Comparison of ENCODE assay signal across 11 cellular contexts in the genomic region with DNA sequence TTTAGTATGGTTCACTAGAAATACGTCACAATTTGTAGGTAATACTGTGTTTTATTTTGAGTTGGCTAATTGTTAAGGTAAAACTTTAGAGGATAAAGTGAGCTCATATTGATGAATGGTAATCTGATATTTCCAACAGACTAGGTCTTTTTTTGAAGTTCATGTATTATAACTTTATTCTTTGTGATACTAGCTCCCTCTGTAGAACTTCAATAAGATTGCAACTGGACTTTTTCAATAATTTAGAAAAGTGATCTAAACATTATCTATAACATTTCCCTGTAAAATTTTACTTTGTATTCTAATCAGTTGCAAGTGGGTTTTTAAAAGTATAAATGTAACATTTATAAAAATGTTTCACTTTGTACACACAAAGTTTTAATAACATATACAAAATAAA.
DNase-seq lines count a peak whose midpoint lies in the region; FAIRE-seq and TF ChIP-seq lines count a peak whose summit lies in the region.
"Had no signal": no experiment of that assay in that cellular context is flagged by ENCODE, and none has a peak within 500 bp of the region (broad histone marks: within the 10 kb centered on the region; RNA-seq: fewer than 3 reads in every experiment).

No MANE protein-coding gene starts in this region.

- TF ChIP-seq CTCF in DOHH2 (IDR thresholded peaks at IDR 0.05; ENCODE audit: low read depth, low read length, poor library complexity, severe bottlenecking) (peak; percentile 43), LNCaP clone FGC (IDR thresholded peaks at IDR 0.05; ENCODE audit: control insufficient read depth, extremely low read depth, insufficient read depth) (peak; percentile 37), colonic mucosa (IDR thresholded peaks at IDR 0.05) (peak; percentile 17), lower leg skin (IDR thresholded peaks at IDR 0.05) (no peak)

- H3K9ac ChIP-seq in colonic mucosa (ENCODE audit: low read depth in 2 of 2, low read length in 2 of 2) = no peak overlapping the region

- no peaks in the 10 kb centered on the region for H3K36me3 ChIP-seq in DOHH2 (ENCODE audit: control insufficient read depth, low read length)
- H3K36me3 ChIP-seq in colonic mucosa = no peaks in the 10 kb centered on the region

- intact Hi-C loops in colonic mucosa (cut with DNase I) (loop anchor here (10.0 kb wide), 1 partner anchor 90 kb away; no protein-coding TSS in a partner anchor), lower leg skin (cut with DNase I; ENCODE audit: low total_unique reads) (no loop called here)

- H3K9me2 ChIP-seq in DOHH2 (replicated peaks; ENCODE audit: control insufficient read depth, low read length) = no peaks in the 10 kb centered on the region

- H3K79me2 ChIP-seq in DOHH2 (ENCODE audit: control insufficient read depth, low read length) = no peaks in the 10 kb centered on the region

- 68 to 78% methylated on average over 1 of the region's 1 CpG for WGBS in lower leg skin, 2 donors

- TF ChIP-seq POLR2A in GM12891 (IDR thresholded peaks at IDR 0.05; ENCODE audit: low read depth, low read length) (no peak), lower leg skin (IDR thresholded peaks at IDR 0.05) (no peak)

- no peak overlapping the region for H3K4me2 ChIP-seq in DOHH2 (ENCODE audit: low read length)

- DNase-seq in LNCaP clone FGC (ENCODE audit: low read depth) (no peak), colonic mucosa (no peak), renal cortical epithelial cell (ENCODE audit: low read depth) (peak; percentile 47), GM12891 (ENCODE audit: insufficient read length, low spot score) (no peak), GDM1 (lab: John Stamatoyannopoulos, UW) (no peak), lower leg skin (ENCODE audit: low spot score in 2 of 2) (no peak)
- DNase-seq: activated CD4-positive, alpha-beta T cell treated with anti-CD3 and anti-CD28 coated beads for 4 hours; NCI-H510A treated with DMSO at 0.1 percent for 48 hours; stimulated activated CD4-positive, alpha-beta T cell treated with anti-CD3 and anti-CD28 coated beads, Interleukin-4, amount 100 ng/mL, for 4 hours had no signal

- no peaks in the 10 kb centered on the region for H3F3A ChIP-seq in DOHH2 (ENCODE audit: control insufficient read depth, insufficient read depth)

- H4K20me1 ChIP-seq in DOHH2 (ENCODE audit: control insufficient read depth, insufficient read depth, low read depth, low read length) = no peaks in the 10 kb centered on the region

- H3K4me1 ChIP-seq in DOHH2 (ENCODE audit: control insufficient read depth, low read length) = no peaks in the 10 kb centered on the region
- no peaks in the 10 kb centered on the region for H3K4me1 ChIP-seq in colonic mucosa

- no peak overlapping the region for H3K27ac ChIP-seq in DOHH2 (ENCODE audit: low read depth, low read length)
- no peak overlapping the region for H3K27ac ChIP-seq in colonic mucosa

- no peak for FAIRE-seq in GM12891 (lab: Jason Lieb, UNC)

- H3K4me3 ChIP-seq in DOHH2 (ENCODE audit: low read length) (no peak overlapping the region), LNCaP clone FGC (ENCODE audit: low read depth, low read length) (no peak overlapping the region), colonic mucosa (no peak overlapping the region), lower leg skin (ENCODE audit: low read depth, poor library complexity, severe bottlenecking) (no peak overlapping the region)
- H3K4me3 ChIP-seq: lung had no signal

- H3K9me3 ChIP-seq in DOHH2 (ENCODE audit: control insufficient read depth, insufficient read depth, low read length) (no peaks in the 10 kb centered on the region), colonic mucosa (no peaks in the 10 kb centered on the region)

- H3K27me3 ChIP-seq in DOHH2 (ENCODE audit: control insufficient read depth, low read length) (no peaks in the 10 kb centered on the region), colonic mucosa (no peaks in the 10 kb centered on the region)

TF ChIP-seq in GM12891, 5 proteins besides CTCF, POLR2A, EP300 and RAD21:
- no peak for TF ChIP-seq SPI1 (IDR thresholded peaks at IDR 0.05; ENCODE audit: low read depth, low read length)
- TF ChIP-seq POU2F2 (IDR thresholded peaks at IDR 0.05; ENCODE audit: low read depth, low read length) = no peak
- no peak for TF ChIP-seq TAF1 (IDR thresholded peaks at IDR 0.05; ENCODE audit: low read depth, low read length)
- no peak for TF ChIP-seq PAX5 (IDR thresholded peaks at IDR 0.05; ENCODE audit: insufficient read depth, low read length, severe bottlenecking)
- TF ChIP-seq POLR2AphosphoS5 (IDR thresholded peaks at IDR 0.05; ENCODE audit: low read depth, low read length) = no peak
TF ChIP-seq in GM12891: peak in this region for 0.

Comparison
In these comparisons a context has a peak if more than half of its experiments do, and no peak if none do; other contexts are left out.
1. CTCF ChIP-seq: peak in DOHH2 (single experiment), LNCaP clone FGC (single experiment) and colonic mucosa (single experiment); none in lower leg skin (0 of 3).